ENCODE assay signal across 11 cellular contexts in genomic region chr3:101784850-101785613, GRCh38. TPM values are rescaled to one million over a fixed set of nuclear protein-coding genes. Genes with fewer than 3 reads are reported as not detected.
DNase-seq lines count a peak whose midpoint lies in the region; ATAC-seq and TF ChIP-seq lines count a peak whose summit lies in the region.
"Had no signal": no experiment of that assay in that cellular context is flagged by ENCODE, and none has a peak within 500 bp of the region (broad histone marks: within the 10 kb centered on the region; RNA-seq: fewer than 3 reads in every experiment).

No MANE protein-coding gene starts in this region.

- no peaks in the 10 kb centered on the region for H3K27me3 ChIP-seq in esophagus muscularis mucosa

- no peaks in the 10 kb centered on the region for H3K27me3 Mint-ChIP-seq in HFFc6 (ENCODE audit: insufficient read depth)

- intact Hi-C loops in esophagus muscularis mucosa (cut with DNase I) = no loop called here

- peaks cover 12 to 31% (median 29%) of the 10 kb centered on the region in 4 donors for H3K4me1 ChIP-seq in esophagus muscularis mucosa

- TF ChIP-seq POLR2A in esophagus muscularis mucosa (IDR thresholded peaks at IDR 0.05; ENCODE audit: low read depth) = no peak

- H3K27ac ChIP-seq in esophagus muscularis mucosa (replicated peaks in 1 of 4) = peak overlapping the region; percentile 34 to 51 (median 43)
- H3K27ac ChIP-seq: RWPE1 had no signal

- H3K9me3 ChIP-seq in esophagus muscularis mucosa = no peaks in the 10 kb centered on the region

- H3K36me3 Mint-ChIP-seq in HFFc6 (ENCODE audit: low read depth) = peaks cover 61% of the 10 kb centered on the region

- DNase-seq in activated CD4-positive, CD25-positive, alpha-beta regulatory T cell (lab: John Stamatoyannopoulos, UW) = no peak
- DNase-seq in SKM-1 treated with dmso at 0.1 percent for 144 hours (lab: John Stamatoyannopoulos, UW; ENCODE audit: unreplicated experiment) = peak; percentile 92
- no peak for DNase-seq in esophagus muscularis mucosa (ENCODE audit: extremely low spot score)
- no peak for DNase-seq in stimulated activated naive CD8-positive, alpha-beta T cell treated with anti-CD3 and anti-CD28 coated beads, Interleukin-15, Interleukin-2, amounts not matched to agents 100 U/mL and 50 U/mL, for 24 hours
- no peak for DNase-seq in HFFc6
- no peak for DNase-seq in NCI-H2081 (lab: John Stamatoyannopoulos, UW)
- DNase-seq: erythroblast; stimulated activated CD4-positive, alpha-beta T cell treated with anti-CD3 and anti-CD28 coated beads, Interleukin-2, amount 100 ng/mL, for 24 hours had no signal

- H3K36me3 ChIP-seq in esophagus muscularis mucosa = peaks cover 26 to 75% (median 63%) of the 10 kb centered on the region in 4 donors

- H3K4me3 Mint-ChIP-seq in HFFc6 = no peak overlapping the region

- TF ChIP-seq EP300 in esophagus muscularis mucosa (IDR thresholded peaks at IDR 0.05) = no peak

- WGBS in esophagus muscularis mucosa = 71% methylated on average over 5 of the region's 5 CpGs

- peak; percentile 58 to 62 for ATAC-seq in activated CD4-positive, CD25-positive, alpha-beta regulatory T cell treated with anti-CD3 and anti-CD28 coated beads, Interleukin-2, amount 50 U/mL, for 24 hours
- ATAC-seq in stimulated activated naive CD8-positive, alpha-beta T cell treated with anti-CD3 and anti-CD28 coated beads, Interleukin-15, Interleukin-2, amounts not matched to agents 100 U/mL and 50 U/mL, for 24 hours = peak; percentile 31
- ATAC-seq in HG03045 (IDR thresholded peaks at IDR 0.05; ENCODE audit: unreplicated experiment) = no peak

- H3K9me3 Mint-ChIP-seq in HFFc6 = no peaks in the 10 kb centered on the region

- H3K4me1 Mint-ChIP-seq in HFFc6 (ENCODE audit: low read depth) = peaks cover 31% of the 10 kb centered on the region

- TF ChIP-seq CTCF in esophagus muscularis mucosa (IDR thresholded peaks at IDR 0.05) (no peak), HFFc6 (IDR thresholded peaks at IDR 0.05) (no peak)

- H3K27ac Mint-ChIP-seq in HFFc6 = no peak overlapping the region

- no peak overlapping the region for H3K4me3 ChIP-seq in esophagus muscularis mucosa

RNA-seq across cellular contexts. Expression of gene NXPE3, which starts 6.0 kb away (rescaled TPM):
- total RNA-seq in esophagus muscularis mucosa = 10 to 100 TPM; 12.4 to 19.5 (median 17.8) TPM
- 10 to 100 TPM; 37.7 to 44.3 (median 41.0) TPM for total RNA-seq in HFFc6 (2021; fragmentation: NEBNext Ultra II Directional; extraction: Animal tissue kit (Norgen Biotek cat#: 25700))
